ENCODE assay signal across 16 cellular contexts in the genomic region with DNA sequence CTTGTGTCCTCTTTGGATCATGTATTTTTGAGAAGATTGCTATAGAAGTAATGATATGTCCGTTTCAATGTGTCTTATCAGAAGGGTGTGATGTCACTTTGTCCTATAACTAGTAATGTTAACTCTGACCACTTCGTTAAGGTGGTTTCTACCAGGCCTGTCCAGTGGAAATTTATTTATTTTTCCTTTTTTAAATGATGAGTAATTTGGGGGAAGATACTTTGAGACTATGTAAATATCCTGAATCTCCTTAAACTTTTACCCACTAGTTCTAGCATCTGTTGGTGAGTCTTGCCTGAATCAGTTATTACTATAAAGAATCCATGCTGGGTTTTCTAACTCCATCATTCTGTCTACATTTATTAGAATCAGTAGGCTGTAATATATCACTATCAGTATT.
"Had no signal": no experiment of that assay in that cellular context is flagged by ENCODE, and none has a peak within 500 bp of the region (broad histone marks: within the 10 kb centered on the region; RNA-seq: fewer than 3 reads in every experiment).

No MANE protein-coding gene starts in this region.

- ATAC-seq: activated CD8-positive, alpha-beta T cell treated with anti-CD3 and anti-CD28 coated beads for 36 hours; body of pancreas; upper lobe of right lung had no signal

- H3K27me3 Mint-ChIP-seq: activated CD8-positive, alpha-beta T cell treated with anti-CD3 and anti-CD28 coated beads for 36 hours; dendritic cell treated with granulocyte-macrophage colony-stimulating factor and Interleukin-4, amounts not matched to agents 40 ng/mL and 50 ng/mL, for 4 days; memory B cell; stimulated activated naive CD8-positive, alpha-beta T cell treated with anti-CD3 and anti-CD28 coated beads, Interleukin-15, Interleukin-2, amounts not matched to agents 100 ng/mL and 50 ng/mL, for 24 hours had no signal

- DNase-seq: activated CD8-positive, alpha-beta memory T cell treated with anti-CD3 and anti-CD28 coated beads, Interleukin-2, amount 50 U/mL, for 4 hours; activated CD8-positive, alpha-beta T cell treated with anti-CD3 and anti-CD28 coated beads for 36 hours; activated naive CD4-positive, alpha-beta T cell treated with Interleukin-2 at 50 U/mL for 16 hours; body of pancreas; endodermal cell; erythroblast; stimulated activated CD4-positive, alpha-beta T cell treated with anti-CD3 and anti-CD28 coated beads, Interleukin-4, amount 100 ng/mL, for 24 hours; SW 1271; T-helper 9 cell; testis; upper lobe of right lung had no signal

- H3K27me3 ChIP-seq: body of pancreas, testis, upper lobe of right lung had no signal

- H3K9me3 Mint-ChIP-seq: activated CD8-positive, alpha-beta T cell treated with anti-CD3 and anti-CD28 coated beads for 36 hours; activated T-helper 1 cell treated with anti-CD3 and anti-CD28 coated beads, Interleukin-12 subunit alpha, Interleukin-12 subunit beta, Interleukin-2, Interleukin-4 antibody, amounts not matched to agents 30 ng/mL and 10 ng/mL and 1 ng/mL, durations not matched to agents 14 hours and 24 hours and 36 hours; dendritic cell treated with granulocyte-macrophage colony-stimulating factor and Interleukin-4, amounts not matched to agents 40 ng/mL and 50 ng/mL, for 4 days; endodermal cell; memory B cell; nephron; stimulated activated naive CD8-positive, alpha-beta T cell treated with anti-CD3 and anti-CD28 coated beads, Interleukin-15, Interleukin-2, amounts not matched to agents 100 ng/mL and 50 ng/mL, for 24 hours had no signal

- H3K4me1 Mint-ChIP-seq: endodermal cell had no signal

- H3K9me3 ChIP-seq: body of pancreas, testis, upper lobe of right lung had no signal

- H3K4me3 Mint-ChIP-seq: activated CD8-positive, alpha-beta T cell treated with anti-CD3 and anti-CD28 coated beads for 36 hours; activated T-helper 1 cell treated with anti-CD3 and anti-CD28 coated beads, Interleukin-12 subunit alpha, Interleukin-12 subunit beta, Interleukin-2, Interleukin-4 antibody, amounts not matched to agents 30 ng/mL and 10 ng/mL and 1 ng/mL, durations not matched to agents 14 hours and 24 hours and 36 hours; dendritic cell treated with granulocyte-macrophage colony-stimulating factor and Interleukin-4, amounts not matched to agents 40 ng/mL and 50 ng/mL, for 4 days; endodermal cell; memory B cell; nephron; stimulated activated naive CD8-positive, alpha-beta T cell treated with anti-CD3 and anti-CD28 coated beads, Interleukin-15, Interleukin-2, amounts not matched to agents 100 ng/mL and 50 ng/mL, for 24 hours had no signal

- H3K27ac ChIP-seq: body of pancreas, testis, upper lobe of right lung had no signal

- H3K4me3 ChIP-seq: body of pancreas, testis, upper lobe of right lung had no signal

- H3K27ac Mint-ChIP-seq: activated CD8-positive, alpha-beta T cell treated with anti-CD3 and anti-CD28 coated beads for 36 hours; activated T-helper 1 cell treated with anti-CD3 and anti-CD28 coated beads, Interleukin-12 subunit alpha, Interleukin-12 subunit beta, Interleukin-2, Interleukin-4 antibody, amounts not matched to agents 30 ng/mL and 10 ng/mL and 1 ng/mL, durations not matched to agents 14 hours and 24 hours and 36 hours; dendritic cell treated with granulocyte-macrophage colony-stimulating factor and Interleukin-4, amounts not matched to agents 40 ng/mL and 50 ng/mL, for 4 days; endodermal cell; memory B cell; nephron; stimulated activated naive CD8-positive, alpha-beta T cell treated with anti-CD3 and anti-CD28 coated beads, Interleukin-15, Interleukin-2, amounts not matched to agents 100 ng/mL and 50 ng/mL, for 24 hours had no signal
